8 cellular contexts compared by ENCODE assay signal in genomic region chr16:1494129-1494640, GRCh38. TPM values are rescaled to one million over a fixed set of nuclear protein-coding genes. Genes with fewer than 3 reads are reported as not detected.
DNase-seq lines count a peak whose midpoint lies in the region; TF ChIP-seq lines count a peak whose summit lies in the region.

No MANE protein-coding gene starts in this region.

- peaks cover 10% of the 10 kb centered on the region for H3K4me1 Mint-ChIP-seq in T-helper 2 cell treated with Interferon-gamma antibody and Interleukin-4, amounts not matched to agents 5 μg/mL and 100 μg/mL, for 36 hours (ENCODE audit: low read depth)

- no peak overlapping the region for H3K23ac ChIP-seq in mesendoderm (ENCODE audit: low read length)

- H3K4me3 ChIP-seq in OCI-LY3 (ENCODE audit: low read length) (peak overlapping the region; percentile 81), duodenal mucosa (ENCODE audit: low read depth in 1 of 2, low read length in 2 of 2) (peak overlapping the region; percentile 72 to 83), mesendoderm (ENCODE audit: low read length) (no peak overlapping the region), vagina (peak overlapping the region; percentile 66 to 93)

- H4K5ac ChIP-seq in mesendoderm (ENCODE audit: low read length): no peak overlapping the region

- H3K4me3 Mint-ChIP-seq in T-helper 2 cell treated with Interferon-gamma antibody and Interleukin-4, amounts not matched to agents 5 μg/mL and 100 μg/mL, for 36 hours: peak overlapping the region; percentile 91

- H3K36me3 Mint-ChIP-seq in T-helper 2 cell treated with Interferon-gamma antibody and Interleukin-4, amounts not matched to agents 5 μg/mL and 100 μg/mL, for 36 hours (ENCODE audit: low read depth): peaks cover 15% of the 10 kb centered on the region

- peaks cover 5% of the 10 kb centered on the region for H3K79me1 ChIP-seq in mesendoderm (ENCODE audit: low read length)

- H3K9me3 ChIP-seq in OCI-LY3 (ENCODE audit: insufficient read depth, low read length): no peaks in the 10 kb centered on the region
- H3K9me3 ChIP-seq in duodenal mucosa (ENCODE audit: control insufficient read depth in 1 of 2, low read length in 2 of 2): no peaks in the 10 kb centered on the region
- no peaks in the 10 kb centered on the region for H3K9me3 ChIP-seq in vagina

- no peak overlapping the region for H2BK120ac ChIP-seq in mesendoderm (ENCODE audit: low read depth, low read length)

- no peak for TF ChIP-seq POLR2A in vagina (IDR thresholded peaks at IDR 0.05)

- H4K8ac ChIP-seq in mesendoderm (ENCODE audit: low read depth, low read length): no peak overlapping the region

- no peak overlapping the region for H2BK5ac ChIP-seq in mesendoderm (ENCODE audit: low read length)

- no peaks in the 10 kb centered on the region for H3K27me3 Mint-ChIP-seq in T-helper 2 cell treated with Interferon-gamma antibody and Interleukin-4, amounts not matched to agents 5 μg/mL and 100 μg/mL, for 36 hours (ENCODE audit: low read depth)

- no peak overlapping the region for H3K4ac ChIP-seq in mesendoderm (ENCODE audit: low read depth, low read length)

- no peaks in the 10 kb centered on the region for H3K9me3 Mint-ChIP-seq in T-helper 2 cell treated with Interferon-gamma antibody and Interleukin-4, amounts not matched to agents 5 μg/mL and 100 μg/mL, for 36 hours

- peak overlapping the region; percentile 90 for H3K56ac ChIP-seq in mesendoderm (ENCODE audit: low read length)

- H3K27me3 ChIP-seq in OCI-LY3 (ENCODE audit: low read depth, low read length): no peaks in the 10 kb centered on the region
- no peaks in the 10 kb centered on the region for H3K27me3 ChIP-seq in duodenal mucosa (ENCODE audit: control insufficient read depth in 1 of 2, insufficient read depth in 2 of 2, low read length in 2 of 2)
- no peaks in the 10 kb centered on the region for H3K27me3 ChIP-seq in mesendoderm (ENCODE audit: insufficient read depth, low read length, poor library complexity)
- H3K27me3 ChIP-seq in vagina: no peaks in the 10 kb centered on the region

- no peak overlapping the region for H2AK5ac ChIP-seq in mesendoderm (ENCODE audit: low read length)

- H2AFZ ChIP-seq in OCI-LY3 (ENCODE audit: low read depth, low read length): no peak overlapping the region

- H3K79me2 ChIP-seq in OCI-LY3 (ENCODE audit: low read length) (peaks cover 24% of the 10 kb centered on the region), mesendoderm (ENCODE audit: control insufficient read depth, insufficient read depth, low read length) (peaks cover 9% of the 10 kb centered on the region)

- peaks cover 16% of the 10 kb centered on the region for H3K36me3 ChIP-seq in OCI-LY3 (replicated peaks; ENCODE audit: low read depth, low read length)
- peaks cover 0 to 39% of the 10 kb centered on the region in 2 donors for H3K36me3 ChIP-seq in duodenal mucosa (ENCODE audit: control insufficient read depth in 1 of 2, insufficient read depth in 2 of 2, low read length in 2 of 2)
- no peaks in the 10 kb centered on the region for H3K36me3 ChIP-seq in mesendoderm (ENCODE audit: control insufficient read depth, insufficient read depth, low read length)
- peaks cover 0 to 32% of the 10 kb centered on the region in 2 donors for H3K36me3 ChIP-seq in vagina

- H3K4me1 ChIP-seq in OCI-LY3 (ENCODE audit: low read length) (peaks cover 12% of the 10 kb centered on the region), duodenal mucosa (ENCODE audit: control insufficient read depth in 1 of 2, insufficient read depth in 2 of 2, low read length in 2 of 2) (peaks cover 17 to 22% of the 10 kb centered on the region in 2 donors), mesendoderm (ENCODE audit: control insufficient read depth, low read depth, low read length) (no peaks in the 10 kb centered on the region), vagina (peaks cover 25% of the 10 kb centered on the region)

- intact Hi-C loops in vagina (cut with DNase I): loop anchor here (10.0 kb wide), 2 partner anchors 51 to 121 kb away; partner anchors contain the start of genes CRAMP1 and IFT140

- no peak overlapping the region for H3K27ac ChIP-seq in OCI-LY3 (ENCODE audit: low read length)
- H3K27ac ChIP-seq in duodenal mucosa (ENCODE audit: low read depth, low read length): no peak overlapping the region
- H3K27ac ChIP-seq in mesendoderm (ENCODE audit: low read depth, low read length): no peak overlapping the region
- peak overlapping the region; percentile 42 for H3K27ac ChIP-seq in vagina

- H3K18ac ChIP-seq in mesendoderm (ENCODE audit: low read length): no peak overlapping the region

- peak overlapping the region; percentile 61 for H3K4me2 ChIP-seq in OCI-LY3 (ENCODE audit: low read length)
- H3K4me2 ChIP-seq in mesendoderm (ENCODE audit: low read length): peak overlapping the region; percentile 69

- no peak overlapping the region for H2BK15ac ChIP-seq in mesendoderm (replicated peaks; ENCODE audit: low read depth)

- no peaks in the 10 kb centered on the region for H4K20me1 ChIP-seq in OCI-LY3 (ENCODE audit: insufficient read depth, low read length)

- TF ChIP-seq CTCF in OCI-LY3 (IDR thresholded peaks at IDR 0.05; ENCODE audit: low read depth, low read length) (no peak), vagina (IDR thresholded peaks at IDR 0.05) (peak in 2 of 3 experiments; percentile 17 to 25)

- no CpG with 5 or more reads among the region's 25 CpGs for WGBS in mesendoderm (ENCODE audit: extremely low coverage, insufficient coverage, low lambda C conversion rate)

- H3K27ac Mint-ChIP-seq in T-helper 2 cell treated with Interferon-gamma antibody and Interleukin-4, amounts not matched to agents 5 μg/mL and 100 μg/mL, for 36 hours: peak overlapping the region; percentile 83

- DNase-seq in T-helper 2 cell treated with Interferon-gamma antibody and Interleukin-4, amounts not matched to agents 5 μg/mL and 100 μg/mL, for 36 hours (ENCODE audit: low spot score): no peak
- DNase-seq in T-helper 2 cell (no peak), mesendoderm (peak; percentile 63), vagina (ENCODE audit: extremely low spot score in 2 of 2) (no peak), GM19238 (ENCODE audit: insufficient read length, low spot score) (no peak), NOMO-1 treated with dmso at 0.1 percent for 144 hours (lab: John Stamatoyannopoulos, UW; ENCODE audit: unreplicated experiment) (no peak)

- H3K9ac ChIP-seq in OCI-LY3 (ENCODE audit: low read length) (peak overlapping the region; percentile 79), duodenal mucosa (ENCODE audit: low read depth in 1 of 2, low read length in 2 of 2) (peak overlapping the region; percentile 58 to 65), mesendoderm (ENCODE audit: low read length) (peak overlapping the region; percentile 88)

RNA-seq across cellular contexts. Expression of gene TELO2, which starts 1.0 kb away (rescaled TPM):
- polyA plus RNA-seq in mesendoderm (2013, experiment 1 of 2): 31.2 TPM
- 31.3 TPM for polyA plus RNA-seq in mesendoderm (2013, experiment 2 of 2)
- total RNA-seq in vagina: 23.8 TPM

RNA-seq across cellular contexts. Expression of gene PTX4, which starts 5.4 kb away (rescaled TPM):
- polyA plus RNA-seq in mesendoderm (2013, experiment 1 of 2): 0.03 TPM
- polyA plus RNA-seq in mesendoderm (2013, experiment 2 of 2): 0.04 TPM
- total RNA-seq in vagina: not detected

RNA-seq across cellular contexts. Expression of gene CLCN7, which starts 19.4 kb away (rescaled TPM):
- polyA plus RNA-seq in mesendoderm (2013, experiment 1 of 2): 26.8 TPM
- 28.0 TPM for polyA plus RNA-seq in mesendoderm (2013, experiment 2 of 2)
- 49.8 TPM for total RNA-seq in vagina

RNA-seq across cellular contexts. Expression of gene TMEM204, which starts 39.3 kb away (rescaled TPM):
- polyA plus RNA-seq in mesendoderm (2013, experiment 1 of 2): 0.07 TPM
- polyA plus RNA-seq in mesendoderm (2013, experiment 2 of 2): 0.04 TPM
- total RNA-seq in vagina: 33.1 TPM

RNA-seq across cellular contexts. Expression of gene CCDC154, which starts 49.8 kb away (rescaled TPM):
- 0.08 TPM for polyA plus RNA-seq in mesendoderm (2013, experiment 1 of 2)
- 0.35 TPM for polyA plus RNA-seq in mesendoderm (2013, experiment 2 of 2)
- not detected for total RNA-seq in vagina
